Comparison of ENCODE assay signal across 8 cellular contexts in genomic region chr3:112327371-112327951, GRCh38. TPM values are rescaled to one million over a fixed set of nuclear protein-coding genes. Genes with fewer than 3 reads are reported as not detected.
DNase-seq lines count a peak whose midpoint lies in the region; ATAC-seq and TF ChIP-seq lines count a peak whose summit lies in the region.

No MANE protein-coding gene starts in this region.

- no peaks in the 10 kb centered on the region for H3K9me3 Mint-ChIP-seq in activated T-helper 2 cell treated with anti-CD3 and anti-CD28 coated beads, Interferon-gamma antibody, Interleukin-2, Interleukin-4, amounts not matched to agents 10 μg/mL and 5 μg/mL and 100 μg/mL, durations not matched to agents 14 hours and 24 hours and 36 hours

- WGBS in sigmoid colon, 2 donors: 1 to 2% methylated on average over 2 of the region's 2 CpGs

- no peak overlapping the region for H3K27ac Mint-ChIP-seq in activated T-helper 2 cell treated with anti-CD3 and anti-CD28 coated beads, Interferon-gamma antibody, Interleukin-2, Interleukin-4, amounts not matched to agents 10 μg/mL and 5 μg/mL and 100 μg/mL, durations not matched to agents 14 hours and 24 hours and 36 hours

- H3K4me1 Mint-ChIP-seq in activated T-helper 2 cell treated with anti-CD3 and anti-CD28 coated beads, Interferon-gamma antibody, Interleukin-2, Interleukin-4, amounts not matched to agents 10 μg/mL and 5 μg/mL and 100 μg/mL, durations not matched to agents 14 hours and 24 hours and 36 hours (ENCODE audit: low read depth): peaks cover 3% of the 10 kb centered on the region

- TF ChIP-seq EP300 in sigmoid colon (IDR thresholded peaks at IDR 0.05): no peak

- no peak for TF ChIP-seq POLR2A in sigmoid colon (IDR thresholded peaks at IDR 0.05)

- TF ChIP-seq CTCF in cardiac muscle cell (IDR thresholded peaks at IDR 0.05; ENCODE audit: low read depth, low read length) (peak; percentile 71), sigmoid colon (IDR thresholded peaks at IDR 0.05) (peak; percentile 34 to 61 (median 50))

- H3K27ac ChIP-seq in cardiac muscle cell (no peak overlapping the region), sigmoid colon (no peak overlapping the region)

- DNase-seq in EH (ENCODE audit: low read depth): peak; percentile 68
- peak; percentile 33 for DNase-seq in NCI-H460 (ENCODE audit: extremely low read depth, low read depth)
- DNase-seq in activated T-helper 2 cell treated with anti-CD3 and anti-CD28 coated beads, Interferon-gamma antibody, Interleukin-2, Interleukin-4, amounts not matched to agents 10 μg/mL and 5 μg/mL and 100 μg/mL, durations not matched to agents 14 hours and 24 hours and 36 hours (ENCODE audit: low spot score): peak; percentile 28
- peak; percentile 40 to 87 for DNase-seq in cardiac muscle cell (ENCODE audit: low read depth in 1 of 2, low spot score in 1 of 2)
- no peak for DNase-seq in sigmoid colon
- DNase-seq in activated CD8-positive, alpha-beta memory T cell treated with anti-CD3 and anti-CD28 coated beads, Interleukin-2, amount 50 U/mL, for 4 hours: no peak

- H3K36me3 ChIP-seq in cardiac muscle cell (no peaks in the 10 kb centered on the region), sigmoid colon (no peaks in the 10 kb centered on the region)

- H3K27me3 Mint-ChIP-seq in activated T-helper 2 cell treated with anti-CD3 and anti-CD28 coated beads, Interferon-gamma antibody, Interleukin-2, Interleukin-4, amounts not matched to agents 10 μg/mL and 5 μg/mL and 100 μg/mL, durations not matched to agents 14 hours and 24 hours and 36 hours (ENCODE audit: low read depth): peaks cover 2% of the 10 kb centered on the region

- H3K4me3 ChIP-seq in cardiac muscle cell: no peak overlapping the region
- H3K4me3 ChIP-seq in sigmoid colon: no peak overlapping the region

- peaks cover 1% of the 10 kb centered on the region for H3K4me1 ChIP-seq in cardiac muscle cell (ENCODE audit: low read depth)
- peaks cover 0 to under 1% (median under 1%) of the 10 kb centered on the region in 4 donors for H3K4me1 ChIP-seq in sigmoid colon

- intact Hi-C loops in activated T-helper 2 cell treated with anti-CD3 and anti-CD28 coated beads, Interferon-gamma antibody, Interleukin-2, Interleukin-4, amounts not matched to agents 10 μg/mL and 5 μg/mL and 100 μg/mL, durations not matched to agents 14 hours and 24 hours and 36 hours (cut with micrococcal nuclease): loop anchor here (1.0 to 5.0 kb wide), 5 partner anchors 35 to 215 kb away; partner anchors contain the start of gene SLC9C1
- intact Hi-C loops in sigmoid colon (cut with DNase I): loop anchor here (2.0 kb wide), 1 partner anchor 191 kb away; no protein-coding TSS in a partner anchor

- H3K27me3 ChIP-seq in cardiac muscle cell: no peaks in the 10 kb centered on the region
- H3K27me3 ChIP-seq in sigmoid colon: no peaks in the 10 kb centered on the region

- no peaks in the 10 kb centered on the region for H3K36me3 Mint-ChIP-seq in activated T-helper 2 cell treated with anti-CD3 and anti-CD28 coated beads, Interferon-gamma antibody, Interleukin-2, Interleukin-4, amounts not matched to agents 10 μg/mL and 5 μg/mL and 100 μg/mL, durations not matched to agents 14 hours and 24 hours and 36 hours (ENCODE audit: low read depth)

- H3K9me3 ChIP-seq in cardiac muscle cell (ENCODE audit: low read depth) (no peaks in the 10 kb centered on the region), sigmoid colon (no peaks in the 10 kb centered on the region)

- ATAC-seq in GM19438 (IDR thresholded peaks at IDR 0.05; ENCODE audit: low read depth, unreplicated experiment) (peak; percentile 98), HG03342 (IDR thresholded peaks at IDR 0.05; ENCODE audit: unreplicated experiment) (peak; percentile 99)

- no peak overlapping the region for H3K4me3 Mint-ChIP-seq in activated T-helper 2 cell treated with anti-CD3 and anti-CD28 coated beads, Interferon-gamma antibody, Interleukin-2, Interleukin-4, amounts not matched to agents 10 μg/mL and 5 μg/mL and 100 μg/mL, durations not matched to agents 14 hours and 24 hours and 36 hours (ENCODE audit: low read depth)

RNA-seq across cellular contexts. Expression of gene CD200, which starts 5.5 kb away (rescaled TPM):
- not detected in 2 replicates for total RNA-seq in NCI-H460 (2014; rRNA removed; shearing (Covaris generic))
- not detected in 2 replicates for polyA plus RNA-seq in NCI-H460 (2014; cell fraction: nucleus; rRNA removed)
- total RNA-seq in activated T-helper 2 cell treated with anti-CD3 and anti-CD28 coated beads, Interferon-gamma antibody, Interleukin-2, Interleukin-4, amounts not matched to agents 10 μg/mL and 5 μg/mL and 100 μg/mL, durations not matched to agents 14 hours and 24 hours and 36 hours: 60.3 and 63.3 TPM in 2 replicates
- total RNA-seq in cardiac muscle cell (5.4 and 6.9 TPM in 2 replicates), sigmoid colon (10 to 100 TPM in 1 of 4 donors, 1 to 10 TPM in 3; 4.4 to 13.0 (median 4.8) TPM)
- polyA plus RNA-seq in cardiac muscle cell (6.3 and 11.6 TPM in 2 replicates), sigmoid colon (1 to 10 TPM; 1.2 to 9.6 (median 2.4) TPM)

RNA-seq across cellular contexts. Expression of gene SLC9C1, which starts 33.4 kb away (rescaled TPM):
- total RNA-seq in NCI-H460 (2014; rRNA removed; shearing (Covaris generic)): not detected in 2 replicates
- not detected in 2 replicates for polyA plus RNA-seq in NCI-H460 (2014; cell fraction: nucleus; rRNA removed)
- 0.37 TPM in 1 of 2 replicates, not detected in the other for total RNA-seq in activated T-helper 2 cell treated with anti-CD3 and anti-CD28 coated beads, Interferon-gamma antibody, Interleukin-2, Interleukin-4, amounts not matched to agents 10 μg/mL and 5 μg/mL and 100 μg/mL, durations not matched to agents 14 hours and 24 hours and 36 hours
- total RNA-seq in cardiac muscle cell (0.12 TPM in 1 of 2 replicates, not detected in the other), sigmoid colon (under 1 TPM in 1 of 4 donors, not detected in 3; 0.41 TPM)
- polyA plus RNA-seq in cardiac muscle cell (0.12 and 0.22 TPM in 2 replicates), sigmoid colon (under 1 TPM in 1 of 3 donors, not detected in 2; 0.07 TPM)

Comparison
In these comparisons a context has a peak if more than half of its experiments do, and no peak if none do; other contexts are left out.
1. DNase-seq: peak in EH (single experiment), NCI-H460 (single experiment), activated T-helper 2 cell treated with anti-CD3 and anti-CD28 coated beads, Interferon-gamma antibody, Interleukin-2, Interleukin-4, amounts not matched to agents 10 μg/mL and 5 μg/mL and 100 μg/mL, durations not matched to agents 14 hours and 24 hours and 36 hours (single experiment) and cardiac muscle cell (2 of 2); none in sigmoid colon (single experiment) and activated CD8-positive, alpha-beta memory T cell treated with anti-CD3 and anti-CD28 coated beads, Interleukin-2, amount 50 U/mL, for 4 hours (single experiment).